In genomic region chr1:226912587-226913176, GRCh38 we compare ENCODE assay signal across 9 cellular contexts. TPM values are rescaled to one million over a fixed set of nuclear protein-coding genes. Genes with fewer than 3 reads are reported as not detected.
DNase-seq lines count a peak whose midpoint lies in the region; ATAC-seq, FAIRE-seq and TF ChIP-seq lines count a peak whose summit lies in the region.
"Had no signal": no experiment of that assay in that cellular context is flagged by ENCODE, and none has a peak within 500 bp of the region (broad histone marks: within the 10 kb centered on the region; RNA-seq: fewer than 3 reads in every experiment).

No MANE protein-coding gene starts in this region.

- H3K27me3 ChIP-seq in SJCRH30 (no peaks in the 10 kb centered on the region), bronchial epithelial cell (ENCODE audit: control insufficient read depth, insufficient read depth, low read length) (no peaks in the 10 kb centered on the region)

- H3K4me1 ChIP-seq in SJCRH30 = no peaks in the 10 kb centered on the region

- H3K4me3 ChIP-seq in SJCRH30 (no peak overlapping the region), bronchial epithelial cell (ENCODE audit: low read depth, low read length) (no peak overlapping the region)

- peak; percentile 60 for FAIRE-seq in bronchial epithelial cell (lab: Jason Lieb, UNC)
- FAIRE-seq: A204.1 had no signal

- H3K36me3 ChIP-seq in SJCRH30 = peaks cover 3% of the 10 kb centered on the region; the same call in 1 of the 2 replicates
- H3K36me3 ChIP-seq in bronchial epithelial cell (ENCODE audit: control insufficient read depth, insufficient read depth, low read length) = no peaks in the 10 kb centered on the region

- DNase-seq in DMS 273 (lab: John Stamatoyannopoulos, UW; ENCODE audit: unreplicated experiment) (peak; percentile 65), DMS 273 treated with DMSO at 0.1 percent for 48 hours (lab: John Stamatoyannopoulos, UW) (no peak), SJCRH30 (peak; percentile 19 to 25), bronchial epithelial cell (ENCODE audit: low read depth) (peak; percentile 45), kidney tubule cell (ENCODE audit: low spot score) (peak; percentile 71), GOT3 (lab: John Stamatoyannopoulos, UW) (no peak)
- peak; percentile 3 to 9 (median 4) for DNase-seq in stimulated activated CD4-positive, alpha-beta T cell treated with anti-CD3 and anti-CD28 coated beads, TNF-alpha, amount 100 ng/mL, for 48 hours (ENCODE audit: low read depth in 3 of 3)

- no peaks in the 10 kb centered on the region for H3K9me3 ChIP-seq in SJCRH30 (replicated peaks)

- peak; percentile 63 for ATAC-seq in HG03045 (IDR thresholded peaks at IDR 0.05; ENCODE audit: unreplicated experiment)

- no peak overlapping the region for H3K27ac ChIP-seq in SJCRH30

- peak; percentile 78 for TF ChIP-seq CTCF in bronchial epithelial cell (IDR thresholded peaks at IDR 0.05; ENCODE audit: insufficient read depth, low read length, severe bottlenecking)

RNA-seq across cellular contexts. Expression of gene COQ8A, which starts 27.4 kb away (rescaled TPM):
- 24.0 and 26.9 TPM in 2 replicates for total RNA-seq in SJCRH30 (2014; rRNA removed; shearing (Covaris generic))
- 2.3 and 6.1 TPM in 2 replicates for total RNA-seq in bronchial epithelial cell

RNA-seq across cellular contexts. Expression of gene PSEN2, which starts 42.3 kb away (rescaled TPM):
- total RNA-seq in SJCRH30 (2014; rRNA removed; shearing (Covaris generic)) = 41.4 and 45.2 TPM in 2 replicates
- total RNA-seq in bronchial epithelial cell = 20.3 and 20.6 TPM in 2 replicates

Comparison
In these comparisons a context has a peak if more than half of its experiments do, and no peak if none do; other contexts are left out.
1. DNase-seq: peak in DMS 273 (single experiment), SJCRH30 (2 of 2), bronchial epithelial cell (single experiment), kidney tubule cell (single experiment) and stimulated activated CD4-positive, alpha-beta T cell treated with anti-CD3 and anti-CD28 coated beads, TNF-alpha, amount 100 ng/mL, for 48 hours (3 of 3); none in DMS 273 treated with DMSO at 0.1 percent for 48 hours (single experiment) and GOT3 (single experiment).